In the genomic region with DNA sequence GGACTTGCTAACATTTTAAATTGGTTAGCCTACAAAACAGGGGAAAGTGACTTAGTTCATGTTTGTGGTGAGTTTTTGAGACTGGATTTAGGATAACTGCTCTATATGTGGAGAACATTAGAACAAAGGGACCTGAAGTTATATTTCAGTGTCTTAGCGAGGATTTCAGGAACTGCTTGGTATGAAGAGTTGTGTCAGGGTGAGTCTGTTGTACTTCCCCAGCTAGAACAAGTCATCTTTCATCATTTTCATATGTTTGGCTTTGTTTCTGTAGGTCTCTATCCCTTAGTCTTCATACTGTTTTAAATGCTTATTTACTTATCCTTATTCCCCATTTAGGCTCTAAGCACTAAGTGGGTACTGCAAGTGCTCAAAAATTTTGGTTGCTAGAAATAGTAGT, we compare ENCODE assay signal across 1 cellular context.
TF ChIP-seq lines count a peak whose summit lies in the region.

No MANE protein-coding gene starts in this region.

TF ChIP-seq in WTC11, 78 proteins besides CTCF, POLR2A, EP300 and RAD21 (continued from another document):
- TF ChIP-seq FOXP4 (CRISPR knock-in tag; IDR thresholded peaks at IDR 0.05) (no peak), EMX1 (CRISPR knock-in tag; IDR thresholded peaks at IDR 0.05) (no peak), KAT7 (CRISPR knock-in tag; IDR thresholded peaks at IDR 0.05; ENCODE audit: borderline replicate concordance) (no peak), MYBL2 (CRISPR knock-in tag; IDR thresholded peaks at IDR 0.05) (no peak), ZNF121 (CRISPR knock-in tag; IDR thresholded peaks at IDR 0.05) (no peak), ZNF219 (CRISPR knock-in tag; IDR thresholded peaks at IDR 0.05; ENCODE audit: borderline replicate concordance) (no peak), PREB (CRISPR knock-in tag; IDR thresholded peaks at IDR 0.05; ENCODE audit: borderline replicate concordance) (no peak), GABPB1 (CRISPR knock-in tag; IDR thresholded peaks at IDR 0.05) (no peak)
